Comparison of ENCODE assay signal across 10 cellular contexts in genomic region chr7:96837583-96837982, GRCh38.
DNase-seq lines count a peak whose midpoint lies in the region; ATAC-seq, FAIRE-seq and TF ChIP-seq lines count a peak whose summit lies in the region.
"Had no signal": no experiment of that assay in that cellular context is flagged by ENCODE, and none has a peak within 500 bp of the region (broad histone marks: within the 10 kb centered on the region; RNA-seq: fewer than 3 reads in every experiment).

No MANE protein-coding gene starts in this region.

- no peak overlapping the region for H3K9ac ChIP-seq in Loucy (ENCODE audit: low read depth, low read length, poor library complexity, severe bottlenecking)

- H3K27me3 ChIP-seq in Loucy (ENCODE audit: insufficient read depth, low read length, poor library complexity, severe bottlenecking) (peaks cover 15% of the 10 kb centered on the region), small intestine (ENCODE audit: control insufficient read depth in 2 of 2, insufficient read depth in 2 of 2, low read length in 2 of 2) (no peaks in the 10 kb centered on the region)

- no peak for DNase-seq in activated T-cell treated with anti-CD3 and anti-CD28 coated beads, Interleukin-2, amount 50 U/mL, for 4 hours
- DNase-seq in activated T-cell treated with anti-CD3 and anti-CD28 coated beads for 4 hours (no peak), small intestine (peak; percentile 48), NCI-H1417 treated with DMSO at 0.1 percent for 48 hours (lab: John Stamatoyannopoulos, UW) (no peak), NCI-H446 (lab: John Stamatoyannopoulos, UW) (no peak), DMS 273 (lab: John Stamatoyannopoulos, UW; ENCODE audit: unreplicated experiment) (no peak)

- peaks cover 36% of the 10 kb centered on the region for H3K4me1 Mint-ChIP-seq in activated T-cell treated with anti-CD3 and anti-CD28 coated beads, Interleukin-2, amount 50 U/mL, for 4 hours (ENCODE audit: low read depth)

- no peaks in the 10 kb centered on the region for H3K36me3 ChIP-seq in Loucy (ENCODE audit: insufficient read depth, low read length)
- no peaks in the 10 kb centered on the region for H3K36me3 ChIP-seq in small intestine (ENCODE audit: control insufficient read depth in 2 of 2, insufficient read depth in 2 of 2, low read length in 2 of 2)

- H3K27me3 Mint-ChIP-seq in activated T-cell treated with anti-CD3 and anti-CD28 coated beads, Interleukin-2, amount 50 U/mL, for 4 hours (ENCODE audit: low read depth): peaks cover 26% of the 10 kb centered on the region
- H3K27me3 Mint-ChIP-seq: B cell had no signal

- no peaks in the 10 kb centered on the region for H3K9me3 Mint-ChIP-seq in activated T-cell treated with anti-CD3 and anti-CD28 coated beads, Interleukin-2, amount 50 U/mL, for 4 hours

- no peaks in the 10 kb centered on the region for H3K9me2 ChIP-seq in Loucy (replicated peaks; ENCODE audit: low read depth, low read length)

- peak overlapping the region; percentile 82 for H3K4me2 ChIP-seq in Loucy (ENCODE audit: low read depth, low read length, poor library complexity, severe bottlenecking)

- H2AFZ ChIP-seq in Loucy (ENCODE audit: low read length): peak overlapping the region; percentile 17; the same call in 1 of the 2 replicates

- peak overlapping the region; percentile 74 for H3K4me3 ChIP-seq in Loucy (ENCODE audit: low read length, poor library complexity, severe bottlenecking)
- no peak overlapping the region for H3K4me3 ChIP-seq in small intestine (ENCODE audit: low read depth in 1 of 2, low read length in 2 of 2)

- peak; percentile 97 for ATAC-seq in activated T-cell treated with anti-CD3 and anti-CD28 coated beads, Interleukin-2, amount 50 U/mL, for 4 hours
- ATAC-seq in HG02610 (IDR thresholded peaks at IDR 0.05; ENCODE audit: unreplicated experiment): peak; percentile 99

- no peaks in the 10 kb centered on the region for H3K79me2 ChIP-seq in Loucy (ENCODE audit: insufficient read depth, low read length)

- no peaks in the 10 kb centered on the region for H3K36me3 Mint-ChIP-seq in activated T-cell treated with anti-CD3 and anti-CD28 coated beads, Interleukin-2, amount 50 U/mL, for 4 hours (ENCODE audit: insufficient read depth)
- H3K36me3 Mint-ChIP-seq: IgD-negative memory B cell had no signal

- 0 out of 2 replicates have a peak, but pooled peaks cover 5% of the 10 kb centered on the region for H3F3A ChIP-seq in Loucy (ENCODE audit: low read depth)

- H3K4me3 Mint-ChIP-seq in activated T-cell treated with anti-CD3 and anti-CD28 coated beads, Interleukin-2, amount 50 U/mL, for 4 hours: peak overlapping the region; percentile 46
- H3K4me3 Mint-ChIP-seq: B cell had no signal

- no peak for TF ChIP-seq CTCF in Loucy (conservative IDR thresholded peaks at IDR 0.05; ENCODE audit: low read length)

- FAIRE-seq in small intestine (lab: Jason Lieb, UNC): no peak

- H3K9me3 ChIP-seq in Loucy (ENCODE audit: insufficient read depth, low read depth, low read length) (no peaks in the 10 kb centered on the region), small intestine (ENCODE audit: control insufficient read depth, low read depth) (no peaks in the 10 kb centered on the region)

- H4K20me1 ChIP-seq in Loucy (ENCODE audit: insufficient read depth, low read length, poor library complexity, severe bottlenecking): no peaks in the 10 kb centered on the region

- no peak overlapping the region for H3K27ac ChIP-seq in small intestine (ENCODE audit: low read depth in 1 of 2, low read length in 1 of 2)

- 51 to 55% (median 51%) methylated on average over 2 of the region's 2 CpGs for WGBS in small intestine, 3 donors

- H3K4me1 ChIP-seq in Loucy (ENCODE audit: insufficient read depth, low read length, poor library complexity, severe bottlenecking) (peaks cover 8% of the 10 kb centered on the region), small intestine (ENCODE audit: control insufficient read depth in 2 of 2, insufficient read depth in 1 of 2, low read depth in 1 of 2, low read length in 1 of 2) (no peaks in the 10 kb centered on the region)
